10 cellular contexts compared by ENCODE assay signal in genomic region chr20:62650551-62651284, GRCh38. TPM values are rescaled to one million over a fixed set of nuclear protein-coding genes. Genes with fewer than 3 reads are reported as not detected.
DNase-seq lines count a peak whose midpoint lies in the region; TF ChIP-seq lines count a peak whose summit lies in the region.
"Had no signal": no experiment of that assay in that cellular context is flagged by ENCODE, and none has a peak within 500 bp of the region (broad histone marks: within the 10 kb centered on the region; RNA-seq: fewer than 3 reads in every experiment).

No MANE protein-coding gene starts in this region.

- H3K9me3 ChIP-seq in BLaER1 treated with 17β-estradiol and CSF1 and Interleukin-3, amounts not matched to agents 10 nM and 100 nM (replicated peaks in 1 of 11) = no peaks in the 10 kb centered on the region
- H3K9me3 ChIP-seq in MG63 = no peaks in the 10 kb centered on the region

- no peaks in the 10 kb centered on the region for H3K36me3 Mint-ChIP-seq in brain

- TF ChIP-seq CTCF in HL-60 (IDR thresholded peaks at IDR 0.05; ENCODE audit: insufficient read depth, low read length) (no peak), brain (conservative IDR thresholded peaks at IDR 0.05) (no peak)

- DNase-seq in HL-60 (ENCODE audit: low read depth in 1 of 2, low spot score in 1 of 2) (no peak), posterior vena cava (ENCODE audit: low spot score) (peak; percentile 80), NCI-H526 (lab: John Stamatoyannopoulos, UW) (no peak), COLO668 (lab: John Stamatoyannopoulos, UW; ENCODE audit: unreplicated experiment) (no peak), NCI-H446 (lab: John Stamatoyannopoulos, UW) (no peak), MG63 (no peak)
- DNase-seq: NCI-H510A had no signal

- intact Hi-C loops in posterior vena cava (cut with DNase I) = no loop called here

- peaks cover 86 to 96% (median 95%) of the 10 kb centered on the region in 11 experiments for H4K20me1 ChIP-seq in BLaER1 treated with 17β-estradiol and CSF1 and Interleukin-3, amounts not matched to agents 10 nM and 100 nM

- peak overlapping the region in 5 of 11 experiments; percentile 13 to 69 (median 34); a peak in 7 of 22 replicates for H3K9ac ChIP-seq in BLaER1 treated with 17β-estradiol and CSF1 and Interleukin-3, amounts not matched to agents 10 nM and 100 nM

- H3K4me2 ChIP-seq in BLaER1 treated with 17β-estradiol and CSF1 and Interleukin-3, amounts not matched to agents 10 nM and 100 nM = peak overlapping the region; percentile 74 to 99 (median 85)

- peak overlapping the region in 1 of 5 experiments; percentile 26 for H3K4me3 Mint-ChIP-seq in brain

- peaks cover 3 to 86% (median 43%) of the 10 kb centered on the region in 11 experiments; a peak in 18 of 22 replicates for H3K36me3 ChIP-seq in BLaER1 treated with 17β-estradiol and CSF1 and Interleukin-3, amounts not matched to agents 10 nM and 100 nM
- peaks cover 55% of the 10 kb centered on the region for H3K36me3 ChIP-seq in MG63

- H3K27ac ChIP-seq in BLaER1 treated with 17β-estradiol and CSF1 and Interleukin-3, amounts not matched to agents 10 nM and 100 nM = peak overlapping the region in 8 of 11 experiments; percentile 26 to 71 (median 60); a peak in 12 of 22 replicates
- H3K27ac ChIP-seq in HL-60 (replicated peaks) = peak overlapping the region; percentile 80

- H3K27me3 ChIP-seq in BLaER1 treated with 17β-estradiol and CSF1 and Interleukin-3, amounts not matched to agents 10 nM and 100 nM = no peaks in the 10 kb centered on the region
- no peaks in the 10 kb centered on the region for H3K27me3 ChIP-seq in HL-60 (ENCODE audit: insufficient read depth, poor library complexity, severe bottlenecking)
- H3K27me3 ChIP-seq in MG63 = no peaks in the 10 kb centered on the region

- H3K27me3 Mint-ChIP-seq in brain = no peaks in the 10 kb centered on the region

- peak overlapping the region in 3 of 5 experiments; percentile 20 to 80 (median 39) for H3K27ac Mint-ChIP-seq in brain

- H3K4me1 ChIP-seq in BLaER1 treated with 17β-estradiol and CSF1 and Interleukin-3, amounts not matched to agents 10 nM and 100 nM = peaks cover 64 to 95% (median 87%) of the 10 kb centered on the region in 10 experiments

- peaks cover 0 to 7% (median 0%) of the 10 kb centered on the region in 5 experiments for H3K9me3 Mint-ChIP-seq in brain

- no peak overlapping the region; a peak in 1 of 20 replicates for H3K4me3 ChIP-seq in BLaER1 treated with 17β-estradiol and CSF1 and Interleukin-3, amounts not matched to agents 10 nM and 100 nM
- H3K4me3 ChIP-seq in HL-60 (replicated peaks; ENCODE audit: insufficient read depth, low read length) (no peak overlapping the region), MG63 (no peak overlapping the region)
- H3K4me3 ChIP-seq: lung had no signal

- peaks cover 36% of the 10 kb centered on the region for H3K4me1 Mint-ChIP-seq in brain

RNA-seq across cellular contexts. Expression of gene SLCO4A1, which starts 8.4 kb away (rescaled TPM):
- 18.2 TPM for polyA plus RNA-seq in brain (ENCODE audit: insufficient read depth, low read depth, low replicate concordance)
- total RNA-seq in posterior vena cava = 10 to 100 TPM; 14.7 to 15.2 TPM
- total RNA-seq in MG63 (2014; rRNA removed; shearing (Covaris generic); ENCODE audit: low replicate concordance) = 10.7 and 23.0 TPM in 2 replicates

RNA-seq across cellular contexts. Expression of gene NTSR1, which starts 57.9 kb away (rescaled TPM):
- polyA plus RNA-seq in brain (ENCODE audit: insufficient read depth, low read depth, low replicate concordance) = 0.48 TPM
- under 1 TPM in 1 of 2 donors, not detected in 1; 0.14 TPM for total RNA-seq in posterior vena cava
- total RNA-seq in MG63 (2014; rRNA removed; shearing (Covaris generic); ENCODE audit: low replicate concordance) = 0.40 TPM in 1 of 2 replicates, not detected in the other
